18 cellular contexts compared by ENCODE assay signal in the genomic region with DNA sequence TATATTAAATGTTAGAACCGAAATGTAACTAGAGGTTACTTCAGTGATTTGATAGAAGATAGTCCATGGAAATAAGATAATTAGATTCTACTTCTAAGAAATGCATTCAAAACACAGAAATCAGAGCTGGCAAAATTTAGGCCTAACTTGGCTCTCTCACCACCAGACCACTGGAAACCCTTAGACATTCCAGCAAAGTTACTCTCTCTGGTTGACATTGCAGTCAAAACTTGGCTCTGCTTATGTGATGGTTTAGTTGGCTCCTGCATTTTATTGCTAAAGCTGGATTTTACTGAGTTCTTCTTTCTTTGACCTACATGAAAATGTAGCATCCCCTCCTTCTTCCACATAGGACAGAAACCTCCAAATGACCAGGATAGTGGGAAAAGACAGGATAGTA.
"Had no signal": no experiment of that assay in that cellular context is flagged by ENCODE, and none has a peak within 500 bp of the region (broad histone marks: within the 10 kb centered on the region; RNA-seq: fewer than 3 reads in every experiment).

No MANE protein-coding gene starts in this region.

- H3K36me3 ChIP-seq: left ventricle myocardium inferior, lower lobe of right lung, transverse colon had no signal

- H3K4me1 ChIP-seq: foreskin keratinocyte, transverse colon had no signal

- H3K9me3 ChIP-seq: left ventricle myocardium inferior, lower lobe of right lung, testis, transverse colon had no signal

- H3K27me3 ChIP-seq: foreskin keratinocyte, testis, transverse colon had no signal

- ATAC-seq: foreskin keratinocyte; lower lobe of right lung; sciatic nerve; stimulated activated naive B cell treated with anti-CD40 and anti-IgM and Interleukin-4, amounts not matched to agents 10 μg/mL and 1 μg/mL and 100 μg/mL, for 72 hours; stimulated activated naive CD8-positive, alpha-beta T cell treated with anti-CD3 and anti-CD28 coated beads, Interleukin-15, amount 100 ng/mL, for 72 hours had no signal

- DNase-seq: effector CD4-positive, alpha-beta T cell; endodermal cell; foreskin keratinocyte; immature natural killer cell; left ventricle myocardium inferior; lower lobe of right lung; naive B cell; occipital lobe; posterior cingulate gyrus; stimulated activated CD4-positive, alpha-beta T cell treated with anti-CD3 and anti-CD28 coated beads, Interleukin-2, amount 100 ng/mL, for 24 hours; stimulated activated CD4-positive, alpha-beta T cell treated with anti-CD3 and anti-CD28 coated beads, Interleukin-4, amount 100 ng/mL, for 4 hours; stimulated activated naive B cell treated with anti-CD40 and anti-IgM and Interleukin-4, amounts not matched to agents 10 μg/mL and 1 μg/mL and 100 μg/mL, for 72 hours; stimulated activated naive CD8-positive, alpha-beta T cell treated with anti-CD3 and anti-CD28 coated beads, Interleukin-15, amount 100 ng/mL, for 72 hours; testis; transverse colon had no signal

- H3K4me3 ChIP-seq: coronary artery, left ventricle myocardium inferior, lower lobe of right lung, skin epidermis, testis, transverse colon had no signal

- H3K27ac ChIP-seq: coronary artery, foreskin keratinocyte, left ventricle myocardium inferior, lower lobe of right lung, skin epidermis, testis, transverse colon had no signal
